ENCODE assay signal across 31 cellular contexts in the genomic region with DNA sequence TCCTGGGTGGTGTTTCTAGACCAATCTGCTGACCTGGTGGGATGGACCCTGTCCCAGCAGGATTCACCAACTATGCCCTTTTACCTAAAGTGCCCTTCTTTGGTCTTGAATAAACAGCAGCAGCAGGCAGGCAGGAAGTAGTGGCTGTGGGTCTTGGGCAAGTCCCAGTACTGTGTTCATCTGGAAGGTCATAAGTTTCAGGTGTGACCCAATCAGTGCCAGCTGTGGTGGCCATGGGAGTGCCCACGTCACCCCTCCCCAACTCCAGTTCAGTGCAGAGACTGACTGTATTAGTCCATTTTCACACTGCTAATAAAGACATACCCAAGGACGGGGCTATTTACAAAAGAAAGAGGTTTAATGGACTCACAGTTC.
"Had no signal": no experiment of that assay in that cellular context is flagged by ENCODE, and none has a peak within 500 bp of the region (broad histone marks: within the 10 kb centered on the region; RNA-seq: fewer than 3 reads in every experiment).

No MANE protein-coding gene starts in this region.

- H3K4me1 ChIP-seq: body of pancreas, colonic mucosa, left lung, parathyroid adenoma, psoas muscle, right atrium auricular region, stomach, thyroid gland, upper lobe of left lung had no signal

- H3K27me3 Mint-ChIP-seq: activated B cell treated with CpG ODN at 0.5 μM for 24 hours had no signal

- H3K27me3 ChIP-seq: body of pancreas, cardiac muscle cell, colonic mucosa, dorsolateral prefrontal cortex, left lung, right atrium auricular region, stomach, thyroid gland, upper lobe of left lung had no signal

- H3K36me3 Mint-ChIP-seq: activated CD8-positive, alpha-beta memory T cell treated with anti-CD3 and anti-CD28 coated beads, Interleukin-2, amount 10 ng/mL, durations not matched to agents 7 days and 5 days; immature natural killer cell had no signal

- H3K9me3 ChIP-seq: body of pancreas, colonic mucosa, left lung, right atrium auricular region, stomach, thyroid gland, upper lobe of left lung had no signal

- ATAC-seq: activated CD8-positive, alpha-beta memory T cell treated with anti-CD3 and anti-CD28 coated beads, Interleukin-2, amount 10 ng/mL, durations not matched to agents 7 days and 5 days; activated CD8-positive, alpha-beta T cell treated with anti-CD3 and anti-CD28 coated beads, Interleukin-2, amount 10 ng/mL, durations not matched to agents 7 days and 5 days; body of pancreas; naive thymus-derived CD4-positive, alpha-beta T cell; psoas muscle; T-helper 17 cell had no signal

- H3K4me1 Mint-ChIP-seq: activated B cell treated with CpG ODN at 0.5 μM for 24 hours; activated CD8-positive, alpha-beta memory T cell treated with anti-CD3 and anti-CD28 coated beads, Interleukin-2, amount 10 ng/mL, durations not matched to agents 7 days and 5 days; immature natural killer cell; naive thymus-derived CD4-positive, alpha-beta T cell; stimulated activated naive B cell treated with anti-CD40 and anti-IgM and Interleukin-4, amounts not matched to agents 10 μg/mL and 1 μg/mL and 100 μg/mL, for 72 hours; T-helper 17 cell had no signal

- H3K9ac ChIP-seq: parathyroid adenoma had no signal

- H3K36me3 ChIP-seq: cardiac muscle cell, colonic mucosa, left lung, right atrium auricular region, stomach, thyroid gland, upper lobe of left lung had no signal

- H3K27ac ChIP-seq: body of pancreas, cardiac muscle cell, colonic mucosa, dorsolateral prefrontal cortex, left lung, parathyroid adenoma, psoas muscle, right atrium auricular region, stomach, thyroid gland, upper lobe of left lung had no signal

- DNase-seq: activated B cell treated with CpG ODN at 0.5 μM for 24 hours; activated CD8-positive, alpha-beta memory T cell treated with anti-CD3 and anti-CD28 coated beads, Interleukin-2, amount 10 ng/mL, durations not matched to agents 7 days and 5 days; activated CD8-positive, alpha-beta T cell treated with anti-CD3 and anti-CD28 coated beads, Interleukin-2, amount 10 ng/mL, durations not matched to agents 7 days and 5 days; activated naive CD4-positive, alpha-beta T cell; activated T-cell treated with anti-CD3 and anti-CD28 coated beads, Interleukin-2, amount 50 U/mL, for 48 hours; anterior cingulate cortex; body of pancreas; cerebellar nuclear complex; colonic mucosa; dorsolateral prefrontal cortex; effector memory CD4-positive, alpha-beta T cell; head of caudate nucleus; hypothalamus; immature natural killer cell; left lung; midbrain; naive thymus-derived CD4-positive, alpha-beta T cell; occipital lobe; psoas muscle; stimulated activated CD4-positive, alpha-beta T cell treated with anti-CD3 and anti-CD28 coated beads, Interleukin-15, amount 100 ng/mL, for 24 hours; stimulated activated CD4-positive, alpha-beta T cell treated with anti-CD3 and anti-CD28 coated beads, Interleukin-2, amount 100 ng/mL, for 24 hours; stimulated activated naive B cell treated with anti-CD40 and anti-IgM and Interleukin-4, amounts not matched to agents 10 μg/mL and 1 μg/mL and 100 μg/mL, for 72 hours; stomach; T-helper 17 cell; T1000; thyroid gland; upper lobe of left lung had no signal

- H3K4me3 ChIP-seq: body of pancreas, cardiac muscle cell, colonic mucosa, dorsolateral prefrontal cortex, left lung, psoas muscle, right atrium auricular region, stomach, thyroid gland, upper lobe of left lung had no signal

- H3K4me3 Mint-ChIP-seq: activated B cell treated with CpG ODN at 0.5 μM for 24 hours; activated CD8-positive, alpha-beta memory T cell treated with anti-CD3 and anti-CD28 coated beads, Interleukin-2, amount 10 ng/mL, durations not matched to agents 7 days and 5 days; activated CD8-positive, alpha-beta T cell treated with anti-CD3 and anti-CD28 coated beads, Interleukin-2, amount 10 ng/mL, durations not matched to agents 7 days and 5 days; activated naive CD8-positive, alpha-beta T cell; immature natural killer cell; naive thymus-derived CD4-positive, alpha-beta T cell; stimulated activated naive B cell treated with anti-CD40 and anti-IgM and Interleukin-4, amounts not matched to agents 10 μg/mL and 1 μg/mL and 100 μg/mL, for 72 hours; T-helper 17 cell had no signal

- H3K27ac Mint-ChIP-seq: activated B cell treated with CpG ODN at 0.5 μM for 24 hours; activated CD8-positive, alpha-beta memory T cell treated with anti-CD3 and anti-CD28 coated beads, Interleukin-2, amount 10 ng/mL, durations not matched to agents 7 days and 5 days; activated CD8-positive, alpha-beta T cell treated with anti-CD3 and anti-CD28 coated beads, Interleukin-2, amount 10 ng/mL, durations not matched to agents 7 days and 5 days; activated naive CD8-positive, alpha-beta T cell; immature natural killer cell; naive thymus-derived CD4-positive, alpha-beta T cell; stimulated activated naive B cell treated with anti-CD40 and anti-IgM and Interleukin-4, amounts not matched to agents 10 μg/mL and 1 μg/mL and 100 μg/mL, for 72 hours; T-helper 17 cell had no signal

- H2AFZ ChIP-seq: parathyroid adenoma had no signal
